In the genomic region with DNA sequence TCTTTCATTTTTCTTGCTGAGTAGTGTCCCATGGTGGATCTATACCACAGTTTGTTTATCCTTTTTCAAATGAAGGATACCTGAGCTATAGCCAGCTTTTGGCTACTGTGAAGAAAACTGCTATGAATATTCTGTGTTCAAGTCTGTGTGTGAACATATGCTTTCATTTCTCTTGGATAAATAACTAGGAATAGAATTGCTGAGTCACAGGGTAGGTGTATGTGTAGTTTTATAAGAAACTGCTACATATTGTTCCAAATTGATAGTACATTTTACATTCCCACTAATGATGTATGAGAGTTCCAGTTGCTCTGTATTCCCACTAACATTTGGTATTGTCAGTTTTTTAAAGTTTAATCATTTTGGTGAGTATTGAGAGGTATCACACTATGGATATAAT, we compare ENCODE assay signal across 27 cellular contexts. TPM values are rescaled to one million over a fixed set of nuclear protein-coding genes. Genes with fewer than 3 reads are reported as not detected.
"Had no signal": no experiment of that assay in that cellular context is flagged by ENCODE, and none has a peak within 500 bp of the region (broad histone marks: within the 10 kb centered on the region; RNA-seq: fewer than 3 reads in every experiment).

No MANE protein-coding gene starts in this region.

- H3K36me3 ChIP-seq: gastrocnemius medialis, neutrophil, pancreas, right atrium auricular region, upper lobe of left lung had no signal

- ATAC-seq: activated CD8-positive, alpha-beta memory T cell treated with anti-CD3 and anti-CD28 coated beads, Interleukin-2, amount 10 ng/mL, durations not matched to agents 7 days and 5 days had no signal

- H3K4me1 ChIP-seq: gastrocnemius medialis, pancreas, psoas muscle, upper lobe of left lung had no signal

- DNase-seq: activated CD4-positive, alpha-beta T cell treated with anti-CD3 and anti-CD28 coated beads for 48 hours; activated CD8-positive, alpha-beta memory T cell treated with anti-CD3 and anti-CD28 coated beads, Interleukin-2, amount 10 ng/mL, durations not matched to agents 7 days and 5 days; activated CD8-positive, alpha-beta T cell treated with anti-CD3 and anti-CD28 coated beads for 36 hours; activated gamma-delta T cell treated with Interleukin-2 at 50 U/mL for 16 hours; activated T-cell treated with anti-CD3 and anti-CD28 coated beads for 4 hours; aorta; dermis blood vessel endothelial cell; effector CD8-positive, alpha-beta T cell; gastrocnemius medialis; hypothalamus; left ventricle myocardium superior; pancreas; psoas muscle; stimulated activated CD4-positive, alpha-beta T cell treated with anti-CD3 and anti-CD28 coated beads, Interleukin-4, amount 100 ng/mL, for 24 hours; stimulated activated naive CD8-positive, alpha-beta T cell treated with anti-CD3 and anti-CD28 coated beads, Interleukin-15, Interleukin-2, amounts not matched to agents 100 U/mL and 50 U/mL, for 24 hours; upper lobe of left lung had no signal

- H3K4me3 Mint-ChIP-seq: activated CD8-positive, alpha-beta memory T cell treated with anti-CD3 and anti-CD28 coated beads, Interleukin-2, amount 10 ng/mL, durations not matched to agents 7 days and 5 days; activated CD8-positive, alpha-beta T cell treated with anti-CD3 and anti-CD28 coated beads for 36 hours; activated naive CD4-positive, alpha-beta T cell treated with anti-CD3 and anti-CD28 coated beads, Interleukin-2, amount 50 U/mL, for 24 hours; activated T-helper 1 cell treated with anti-CD3 and anti-CD28 coated beads, Interleukin-12 subunit alpha, Interleukin-12 subunit beta, Interleukin-2, Interleukin-4 antibody, amounts not matched to agents 30 ng/mL and 10 ng/mL and 1 ng/mL, durations not matched to agents 14 hours and 24 hours and 36 hours; brain; nephron had no signal

- H3K27ac Mint-ChIP-seq: activated CD8-positive, alpha-beta memory T cell treated with anti-CD3 and anti-CD28 coated beads, Interleukin-2, amount 10 ng/mL, durations not matched to agents 7 days and 5 days; activated CD8-positive, alpha-beta T cell treated with anti-CD3 and anti-CD28 coated beads for 36 hours; activated naive CD4-positive, alpha-beta T cell treated with anti-CD3 and anti-CD28 coated beads, Interleukin-2, amount 50 U/mL, for 24 hours; activated T-helper 1 cell treated with anti-CD3 and anti-CD28 coated beads, Interleukin-12 subunit alpha, Interleukin-12 subunit beta, Interleukin-2, Interleukin-4 antibody, amounts not matched to agents 30 ng/mL and 10 ng/mL and 1 ng/mL, durations not matched to agents 14 hours and 24 hours and 36 hours; brain; nephron had no signal

- H3K4me3 ChIP-seq: gastrocnemius medialis, pancreas, psoas muscle, right atrium auricular region, upper lobe of left lung had no signal

- H3K36me3 Mint-ChIP-seq: activated naive CD4-positive, alpha-beta T cell treated with anti-CD3 and anti-CD28 coated beads, Interleukin-2, amount 50 U/mL, for 24 hours; brain had no signal

- H3K9me3 ChIP-seq: gastrocnemius medialis, neutrophil, pancreas, psoas muscle, right atrium auricular region, upper lobe of left lung had no signal

- H3K9me3 Mint-ChIP-seq: activated naive CD4-positive, alpha-beta T cell treated with anti-CD3 and anti-CD28 coated beads, Interleukin-2, amount 50 U/mL, for 24 hours; nephron had no signal

- H3K27me3 Mint-ChIP-seq: activated CD8-positive, alpha-beta T cell treated with anti-CD3 and anti-CD28 coated beads for 36 hours; activated naive CD4-positive, alpha-beta T cell treated with anti-CD3 and anti-CD28 coated beads, Interleukin-2, amount 50 U/mL, for 24 hours had no signal

- H3K27me3 ChIP-seq: gastrocnemius medialis, pancreas, right atrium auricular region, upper lobe of left lung had no signal

- H3K27ac ChIP-seq: gastrocnemius medialis, neutrophil, pancreas, psoas muscle, right atrium auricular region had no signal

RNA-seq across cellular contexts. Expression of a gene that starts 27.7 kb away (rescaled TPM):
- total RNA-seq: activated CD8-positive, alpha-beta memory T cell treated with anti-CD3 and anti-CD28 coated beads, Interleukin-2, amount 10 ng/mL, durations not matched to agents 7 days and 5 days; activated CD8-positive, alpha-beta T cell treated with anti-CD3 and anti-CD28 coated beads for 36 hours; activated T-helper 1 cell treated with anti-CD3 and anti-CD28 coated beads, Interleukin-12 subunit alpha, Interleukin-12 subunit beta, Interleukin-2, Interleukin-4 antibody, amounts not matched to agents 30 ng/mL and 10 ng/mL and 1 ng/mL, durations not matched to agents 14 hours and 24 hours and 36 hours; aorta; cardiac septum; dermis blood vessel endothelial cell; esophagus mucosa; gastrocnemius medialis; left ventricle myocardium superior; myocyte; pancreas; psoas muscle; right atrium auricular region; subcutaneous adipose tissue; T-helper 2 cell treated with Interferon-gamma antibody and Interleukin-4, amounts not matched to agents 100 ng/mL and 5 ng/mL, for 36 hours; upper lobe of left lung had no signal
